20 cellular contexts compared by ENCODE assay signal in the genomic region with DNA sequence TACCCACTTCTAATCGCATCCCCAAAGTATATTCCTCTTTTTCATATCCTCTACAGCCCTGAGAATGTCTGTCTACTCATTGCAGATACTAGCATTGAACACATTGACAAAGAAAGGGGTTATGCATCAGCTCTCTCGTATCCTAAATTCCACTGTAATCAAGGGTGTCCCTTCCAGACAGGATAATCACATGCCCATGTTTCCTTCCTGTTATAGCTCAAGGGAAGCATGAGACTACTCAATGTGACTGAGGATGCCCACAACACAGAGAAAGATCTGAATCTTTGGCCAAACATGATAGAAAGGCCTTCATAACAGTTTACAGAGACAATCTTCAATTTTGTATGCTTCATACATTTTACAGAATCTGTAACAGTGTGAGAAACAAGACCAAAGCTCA.
"Had no signal": no experiment of that assay in that cellular context is flagged by ENCODE, and none has a peak within 500 bp of the region (broad histone marks: within the 10 kb centered on the region; RNA-seq: fewer than 3 reads in every experiment).

No MANE protein-coding gene starts in this region.

- H3K9ac ChIP-seq: KMS-11 had no signal

- H3K4me2 ChIP-seq: KMS-11 had no signal

- FAIRE-seq: HepG2, K562 had no signal

- H3K27ac ChIP-seq: KMS-11, RWPE1, SK-N-MC had no signal

- DNase-seq: MV-4-11, NCI-H1048, NCI-H1105 treated with DMSO at 0.1 percent for 48 hours, NCI-H1417 treated with DMSO at 0.1 percent for 48 hours, NCI-H146, NCI-H1694 treated with DMSO at 0.1 percent for 48 hours, NCI-H1930, NCI-H2081, NCI-H2107, NCI-H2227 treated with DMSO at 0.1 percent for 48 hours, NCI-H524, NCI-H526 treated with DMSO at 0.1 percent for 48 hours, NCI-H774, PC-3, SHP77 had no signal

- H3K4me3 ChIP-seq: K562, SK-N-MC had no signal
